In the genomic region with DNA sequence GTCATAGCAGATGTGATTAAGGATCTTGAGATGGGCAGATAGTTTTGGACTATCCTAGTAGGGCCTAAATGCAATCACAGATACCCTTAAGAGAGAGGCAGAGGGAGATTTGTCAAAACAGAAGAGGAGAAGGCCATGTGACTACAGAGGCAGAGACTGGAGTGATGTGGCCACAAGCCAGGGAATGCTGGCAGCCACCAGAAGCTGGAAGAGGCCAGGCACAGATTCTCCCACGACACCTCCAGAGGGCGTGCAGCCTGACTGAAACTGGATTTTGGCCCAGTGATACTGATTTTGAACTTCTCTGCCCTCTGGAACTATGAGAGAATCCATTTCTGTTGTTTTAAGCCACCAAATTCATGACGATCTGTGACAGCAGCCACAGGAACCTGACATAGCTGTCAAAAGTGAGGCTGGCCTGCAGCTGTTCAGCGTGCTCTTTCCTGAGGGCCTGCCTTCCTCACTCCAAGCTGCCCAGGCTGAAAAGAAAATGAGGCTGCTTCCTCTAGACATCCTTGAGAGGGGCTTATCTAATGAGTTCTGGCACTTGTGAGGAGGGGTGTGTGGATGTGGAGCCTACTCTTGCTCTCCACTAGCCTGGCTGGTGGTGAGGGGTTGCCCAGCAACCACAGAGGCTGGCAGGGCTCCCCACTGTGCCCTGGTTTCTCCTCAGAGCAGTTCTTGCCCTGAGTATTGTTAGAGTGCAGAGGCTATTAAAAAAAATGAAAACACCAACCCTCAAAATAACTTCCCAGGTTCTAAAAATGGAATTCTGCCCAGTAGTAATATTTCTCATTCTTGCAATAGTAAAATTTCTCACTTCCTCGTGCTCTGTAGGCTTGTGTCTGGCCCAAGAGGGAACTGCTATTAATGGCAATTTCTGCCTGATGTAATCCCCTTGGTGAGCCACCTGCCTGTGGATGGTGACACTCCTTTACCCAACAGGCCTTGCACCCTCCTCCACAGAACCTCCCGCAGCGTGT, we compare ENCODE assay signal across 8 cellular contexts. TPM values are rescaled to one million over a fixed set of nuclear protein-coding genes. Genes with fewer than 3 reads are reported as not detected.
DNase-seq lines count a peak whose midpoint lies in the region; ATAC-seq, FAIRE-seq and TF ChIP-seq lines count a peak whose summit lies in the region.

No MANE protein-coding gene starts in this region.

- no peak for TF ChIP-seq EP300 in K562 (IDR thresholded peaks at IDR 0.05; ENCODE audit: low read length)

- TF ChIP-seq CTCF in MM.1S (IDR thresholded peaks at IDR 0.05; ENCODE audit: low read length): no peak; the same call in 1 of the 2 replicates
- peak in 2 of 3 experiments; percentile 5 to 6; a peak in 1 of 6 replicates for TF ChIP-seq CTCF in K562 (IDR thresholded peaks at IDR 0.05 in 2 of 3, conservative IDR thresholded peaks at IDR 0.05 in 1 of 3; ENCODE audit: insufficient read depth in 2 of 3, low read depth in 1 of 3, low read length in 3 of 3)
- TF ChIP-seq CTCF in mammary epithelial cell (conservative IDR thresholded peaks at IDR 0.05 in 1 of 2, IDR thresholded peaks at IDR 0.05 in 1 of 2; ENCODE audit: extremely low read depth in 1 of 2, insufficient read depth in 1 of 2, low read depth in 1 of 2, low read length in 2 of 2): no peak

- H3K27me3 ChIP-seq in MM.1S (replicated peaks; ENCODE audit: insufficient read depth, low read length) (no peaks in the 10 kb centered on the region), K562 (ENCODE audit: control insufficient read depth in 2 of 2, insufficient read depth in 2 of 2, low read length in 2 of 2) (no peaks in the 10 kb centered on the region), mammary epithelial cell (ENCODE audit: insufficient read depth, low read length) (no peaks in the 10 kb centered on the region)

- no peaks in the 10 kb centered on the region for H3K9me1 ChIP-seq in K562 (ENCODE audit: control insufficient read depth, insufficient read depth, low read length)

- intact Hi-C loops in K562 (cut with micrococcal nuclease): no loop called here
- intact Hi-C loops in mammary epithelial cell (cut with micrococcal nuclease): no loop called here

- peak overlapping the region; percentile 15; the same call in 1 of the 2 replicates for H3K4me3 ChIP-seq in MM.1S (ENCODE audit: low read length)
- H3K4me3 ChIP-seq in K562: no peak overlapping the region
- no peak overlapping the region for H3K4me3 ChIP-seq in mammary epithelial cell (replicated peaks in 1 of 3; ENCODE audit: insufficient read depth in 1 of 3, low read depth in 2 of 3, low read length in 3 of 3)

- FAIRE-seq in K562 (lab: Jason Lieb, UNC) (no peak), urothelium cell line (lab: Jason Lieb, UNC) (no peak)

- H3K36me3 Mint-ChIP-seq in activated CD4-positive, alpha-beta memory T cell treated with anti-CD3 and anti-CD28 coated beads, Interleukin-2, amount 10 ng/mL, durations not matched to agents 7 days and 5 days (ENCODE audit: low read depth): peaks cover 5% of the 10 kb centered on the region

- POLR2A ChIA-PET in K562 (lab: Yijun Ruan, JAX): interaction anchor here (0.7 to 0.8 kb wide), 3 partner anchors 57 to 169 kb away, joined by 3 read pairs; partner anchors contain the start of gene AHCYL1
- POLR2A ChIA-PET in activated CD4-positive, alpha-beta memory T cell treated with anti-CD3 and anti-CD28 coated beads, Interleukin-2, amount 10 ng/mL, durations not matched to agents 7 days and 5 days (lab: Charles Lee): interaction anchor here (0.9 to 1.7 kb wide), 3 partner anchors 9 to 14 kb away, joined by 3 to 7 read pairs (median 5); no protein-coding TSS in a partner anchor

- in situ Hi-C loops in K562 (cut with MboI) (no loop called here), mammary epithelial cell (cut with MboI; ENCODE audit: low sequenced_read_pairs in 2 of 2) (no loop called here)

- H3K9ac ChIP-seq in MM.1S (ENCODE audit: low read length): peak overlapping the region; percentile 47; the same call in 1 of the 2 replicates
- no peak overlapping the region for H3K9ac ChIP-seq in K562 (ENCODE audit: insufficient read depth in 1 of 2, low read depth in 2 of 2, low read length in 2 of 2)
- H3K9ac ChIP-seq in mammary epithelial cell (ENCODE audit: insufficient read depth, low read length): no peak overlapping the region

- peaks cover 45% of the 10 kb centered on the region for H3K4me1 Mint-ChIP-seq in activated CD4-positive, alpha-beta memory T cell treated with anti-CD3 and anti-CD28 coated beads, Interleukin-2, amount 10 ng/mL, durations not matched to agents 7 days and 5 days

- TF ChIP-seq POLR2A in K562 (conservative IDR thresholded peaks at IDR 0.05): no peak

- 60% methylated on average over 7 of the region's 7 CpGs for WGBS in K562 (ENCODE audit: insufficient coverage, low coverage, missing lambda C conversion rate)
- 47% methylated on average over 5 of the region's 7 CpGs for WGBS in mammary epithelial cell (ENCODE audit: low coverage, missing lambda C conversion rate)

- H3K79me2 ChIP-seq in MM.1S (ENCODE audit: low read length) (no peaks in the 10 kb centered on the region), K562 (ENCODE audit: control insufficient read depth, insufficient read depth, low read length) (no peaks in the 10 kb centered on the region), mammary epithelial cell (ENCODE audit: insufficient read depth, low read length) (no peaks in the 10 kb centered on the region)

- H3K27me3 Mint-ChIP-seq in activated CD4-positive, alpha-beta memory T cell treated with anti-CD3 and anti-CD28 coated beads, Interleukin-2, amount 10 ng/mL, durations not matched to agents 7 days and 5 days: peaks cover 2% of the 10 kb centered on the region

- H4K20me1 ChIP-seq in MM.1S (ENCODE audit: insufficient read depth, low read length): no peaks in the 10 kb centered on the region
- H4K20me1 ChIP-seq in K562 (replicated peaks; ENCODE audit: control insufficient read depth, insufficient read depth, low read length): no peaks in the 10 kb centered on the region
- H4K20me1 ChIP-seq in mammary epithelial cell (ENCODE audit: insufficient read depth, low read length): no peaks in the 10 kb centered on the region

- ATAC-seq in GM18511 (IDR thresholded peaks at IDR 0.05; ENCODE audit: unreplicated experiment): peak; percentile 93
- peak; percentile 91 for ATAC-seq in GM21825 (IDR thresholded peaks at IDR 0.05; ENCODE audit: unreplicated experiment)
- ATAC-seq in K562: no peak

- H3K4me2 ChIP-seq in MM.1S (ENCODE audit: low read depth, low read length): peak overlapping the region; percentile 46; the same call in 1 of the 2 replicates
- H3K4me2 ChIP-seq in K562 (ENCODE audit: insufficient read depth, low read length): no peak overlapping the region
- no peak overlapping the region for H3K4me2 ChIP-seq in mammary epithelial cell (ENCODE audit: insufficient read depth, low read depth, low read length)

- H3K27ac Mint-ChIP-seq in activated CD4-positive, alpha-beta memory T cell treated with anti-CD3 and anti-CD28 coated beads, Interleukin-2, amount 10 ng/mL, durations not matched to agents 7 days and 5 days: no peak overlapping the region

- dilution Hi-C loops in mammary epithelial cell (cut with HindIII; ENCODE audit: low sequenced_read_pairs): no loop called here

- no peak overlapping the region for H3K4me3 Mint-ChIP-seq in activated CD4-positive, alpha-beta memory T cell treated with anti-CD3 and anti-CD28 coated beads, Interleukin-2, amount 10 ng/mL, durations not matched to agents 7 days and 5 days

- CTCF ChIA-PET in K562 (lab: Yijun Ruan, JAX; ENCODE audit: low intra/inter-chr PET ratio) (no interaction called here), mammary epithelial cell (lab: Charles Lee; ENCODE audit: low non-redundant PET) (interaction anchor here (0.6 kb wide), 1 partner anchor 533 kb away, joined by 3 read pairs; the partner anchor contains the start of gene PSRC1)
- CTCF ChIA-PET in activated CD4-positive, alpha-beta memory T cell treated with anti-CD3 and anti-CD28 coated beads, Interleukin-2, amount 10 ng/mL, durations not matched to agents 7 days and 5 days (lab: Charles Lee): interaction anchor here (1.0 to 1.5 kb wide), 2 partner anchors 25 to 40 kb away, joined by 3 read pairs; no protein-coding TSS in a partner anchor

- H3K4me1 ChIP-seq in MM.1S (ENCODE audit: low read length): peaks cover 39% of the 10 kb centered on the region
- H3K4me1 ChIP-seq in K562 (replicated peaks in 1 of 2; ENCODE audit: control insufficient read depth in 2 of 2, insufficient read depth in 2 of 2, low read length in 2 of 2): peaks cover 24 to 33% of the 10 kb centered on the region in 2 experiments
- peaks cover 8% of the 10 kb centered on the region for H3K4me1 ChIP-seq in mammary epithelial cell (ENCODE audit: insufficient read depth, low read length)

- no peaks in the 10 kb centered on the region for H3K9me3 ChIP-seq in MM.1S (replicated peaks; ENCODE audit: insufficient read depth, low read length)
- H3K9me3 ChIP-seq in K562 (replicated peaks; ENCODE audit: control insufficient read depth, insufficient read depth, low read depth, low read length): peaks cover 5% of the 10 kb centered on the region; the same call in 1 of the 2 replicates
- no peaks in the 10 kb centered on the region for H3K9me3 ChIP-seq in mammary epithelial cell (replicated peaks; ENCODE audit: insufficient read depth, low read length)

- peaks cover 5% of the 10 kb centered on the region for H3K9me3 Mint-ChIP-seq in activated CD4-positive, alpha-beta memory T cell treated with anti-CD3 and anti-CD28 coated beads, Interleukin-2, amount 10 ng/mL, durations not matched to agents 7 days and 5 days

- no peaks in the 10 kb centered on the region for H3K9me2 ChIP-seq in MM.1S (replicated peaks; ENCODE audit: insufficient read depth, low read length)

- no TSS peak for BruUV-seq in K562 (replicated peaks; lab: Mats Ljungman, UMichigan)
- BruUV-seq in mammary epithelial cell (replicated peaks; lab: Mats Ljungman, UMichigan): no TSS peak

- H2AFZ ChIP-seq in MM.1S (ENCODE audit: low read length) (peak overlapping the region; percentile 27; the same call in 1 of the 2 replicates), K562 (ENCODE audit: low read depth, low read length) (no peak overlapping the region), mammary epithelial cell (ENCODE audit: low read depth, low read length) (no peak overlapping the region)

- peaks cover 11% of the 10 kb centered on the region for H3F3A ChIP-seq in MM.1S (ENCODE audit: insufficient read depth, low read length)

- H3K36me3 ChIP-seq in MM.1S (replicated peaks; ENCODE audit: insufficient read depth, low read length) (no peaks in the 10 kb centered on the region), K562 (ENCODE audit: control insufficient read depth, insufficient read depth, low read length) (no peaks in the 10 kb centered on the region), mammary epithelial cell (ENCODE audit: insufficient read depth, low read length) (no peaks in the 10 kb centered on the region)

- 0 out of 4 replicates have a peak, but pooled peaks of 1 of the 2 experiments have one; percentile 6 for TF ChIP-seq RAD21 in K562 (CRISPR knock-in tag; conservative IDR thresholded peaks at IDR 0.05 in 1 of 2, IDR thresholded peaks at IDR 0.05 in 1 of 2)

- peak overlapping the region; percentile 97 for H3K27ac ChIP-seq in MM.1S (ENCODE audit: low read length)
- no peak overlapping the region for H3K27ac ChIP-seq in K562 (ENCODE audit: extremely low read depth, low read depth, low read length)
- H3K27ac ChIP-seq in mammary epithelial cell (ENCODE audit: insufficient read depth, low read depth, low read length): no peak overlapping the region

- peak; percentile 82 for DNase-seq in MM.1S
- peak in 1 of 4 experiments; percentile 5 for DNase-seq in K562 (ENCODE audit: extremely low read depth in 1 of 4, low spot score in 3 of 4)
- peak; percentile 2 for DNase-seq in urothelium cell line (ENCODE audit: low spot score)
- no peak for DNase-seq in activated CD4-positive, alpha-beta memory T cell treated with anti-CD3 and anti-CD28 coated beads, Interleukin-2, amount 10 ng/mL, durations not matched to agents 7 days and 5 days
- DNase-seq in cerebellar cortex (ENCODE audit: low spot score): no peak
- DNase-seq in mammary epithelial cell: no peak

RNA-seq across cellular contexts. Expression of gene EPS8L3, which starts 52.4 kb away (rescaled TPM):
- total RNA-seq in K562 (2011; cell fraction: chromatin; rRNA removed; ENCODE audit: low replicate concordance): not detected in 2 replicates
- total RNA-seq in K562 (2011; cell fraction: nucleolus; rRNA removed): not detected in 2 replicates
- not detected in 2 replicates for total RNA-seq in K562 (2011; cell fraction: nucleoplasm; rRNA removed)
- not detected in 2 replicates for total RNA-seq in K562 (2014; rRNA removed)
- total RNA-seq in K562 (2014; rRNA removed; fragmentation: Illumina TruSeq; extraction: Trizol): 0.15 TPM in 1 of 2 replicates, not detected in the other
- total RNA-seq in K562 (2015; rRNA removed; fragmentation: Illumina TruSeq; extraction: Trizol): not detected in 2 replicates
- 0.42 and 0.51 TPM in 2 replicates for total RNA-seq in K562 (2021)
- polyA plus RNA-seq in K562 (2011; rRNA removed): 0.13 and 0.14 TPM in 2 replicates
- polyA plus RNA-seq in K562 (2011; cell fraction: cytosol; rRNA removed): 0.07 and 0.16 TPM in 2 replicates
- 0.81 and 1.8 TPM in 2 replicates for polyA plus RNA-seq in K562 (2011; cell fraction: nucleus; rRNA removed)
- 0.07 and 0.14 TPM in 2 replicates for polyA plus RNA-seq in K562 (2012)
- polyA plus RNA-seq in K562 (2014; fragmentation: Illumina TruSeq; extraction: Trizol): 0.09 and 0.61 TPM in 2 replicates
- polyA plus RNA-seq in K562 (2014; fragmentation: Nextera tagmentation; extraction: Ambion mirVana): not detected
- polyA plus RNA-seq in K562 (2014; rRNA removed): 0.04 TPM in 1 of 2 replicates, not detected in the other
- polyA minus RNA-seq in K562 (2011; rRNA and poly(A)+ RNA removed): not detected in 2 replicates
- polyA minus RNA-seq in K562 (2011; cell fraction: cytosol; rRNA and poly(A)+ RNA removed): not detected in 2 replicates
- not detected in 2 replicates for polyA minus RNA-seq in K562 (2011; cell fraction: nucleus; rRNA and poly(A)+ RNA removed)
- total RNA-seq in activated CD4-positive, alpha-beta memory T cell treated with anti-CD3 and anti-CD28 coated beads, Interleukin-2, amount 10 ng/mL, durations not matched to agents 7 days and 5 days: not detected
- total RNA-seq in mammary epithelial cell: not detected
- not detected for polyA plus RNA-seq in mammary epithelial cell
- not detected for polyA minus RNA-seq in mammary epithelial cell

Comparison
In these comparisons a context has a peak if more than half of its experiments do, and no peak if none do; other contexts are left out.
1. DNase-seq: peak in MM.1S (single experiment) and urothelium cell line (single experiment); none in activated CD4-positive, alpha-beta memory T cell treated with anti-CD3 and anti-CD28 coated beads, Interleukin-2, amount 10 ng/mL, durations not matched to agents 7 days and 5 days (single experiment), cerebellar cortex (single experiment) and mammary epithelial cell (single experiment).
2. CTCF ChIP-seq: peak in K562 (2 of 3); none in MM.1S (single experiment) and mammary epithelial cell (0 of 2).